ENCODE assay signal across 31 cellular contexts in the genomic region with DNA sequence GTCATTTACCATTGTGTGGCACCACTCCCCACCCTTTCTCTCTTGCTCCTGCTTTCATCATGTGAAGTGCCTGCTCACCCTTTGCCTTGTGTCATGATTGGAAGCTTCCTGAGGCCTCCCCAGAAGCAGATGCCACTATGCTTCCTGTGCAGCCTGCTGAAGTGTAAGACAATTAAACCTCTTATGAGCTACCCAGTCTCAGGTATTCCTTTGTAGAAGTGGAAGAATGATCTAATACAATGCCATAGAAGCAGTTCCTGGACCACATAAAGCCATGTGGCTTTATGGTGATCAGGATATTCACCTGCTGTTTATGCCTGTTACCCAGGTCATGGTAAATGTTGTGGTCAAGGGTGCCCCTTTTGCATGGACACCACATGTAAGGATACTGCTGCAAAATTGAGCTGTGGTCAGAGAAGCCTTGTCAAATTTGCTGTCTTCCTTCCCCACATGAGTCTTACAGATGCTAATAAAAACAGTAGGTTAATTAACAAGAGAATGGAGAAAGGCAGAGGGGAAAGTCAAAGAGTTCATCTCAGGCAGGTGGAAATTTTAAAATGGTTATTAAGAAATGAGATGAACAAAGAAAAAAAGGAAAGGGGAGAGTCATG.
"Had no signal": no experiment of that assay in that cellular context is flagged by ENCODE, and none has a peak within 500 bp of the region (broad histone marks: within the 10 kb centered on the region; RNA-seq: fewer than 3 reads in every experiment).

No MANE protein-coding gene starts in this region.

- H3K36me3 Mint-ChIP-seq: mesothelial cell of epicardium; natural killer cell treated with Interleukin-12 subunit alpha and Interleukin-12 subunit beta and Interleukin-15 and Interleukin-18, amount 100 ng/mL, for 72 hours; stimulated activated effector memory CD8-positive, alpha-beta T cell treated with anti-CD3 and anti-CD28 coated beads, Interleukin-12 subunit alpha, Interleukin-12 subunit beta, amount 100 ng/mL, for 72 hours had no signal

- H3K4me2 ChIP-seq: smooth muscle cell had no signal

- H3K4me3 ChIP-seq: esophagus squamous epithelium, lung, mucosa of descending colon, prostate gland, right atrium auricular region, smooth muscle cell, testis, tibial artery, upper lobe of left lung had no signal

- H3K9ac ChIP-seq: parathyroid adenoma had no signal

- H3K27ac ChIP-seq: esophagus squamous epithelium, neutrophil, parathyroid adenoma, prostate gland, right atrium auricular region, testis, tibial artery, upper lobe of left lung had no signal

- H3K9me3 ChIP-seq: esophagus squamous epithelium, mucosa of descending colon, neutrophil, prostate gland, right atrium auricular region, testis, tibial artery, upper lobe of left lung had no signal

- H3K9me3 Mint-ChIP-seq: effector memory CD8-positive, alpha-beta T cell; memory B cell; mesothelial cell of epicardium; natural killer cell treated with Interleukin-12 subunit alpha and Interleukin-12 subunit beta and Interleukin-15 and Interleukin-18, amount 100 ng/mL, for 72 hours; stimulated activated effector memory CD8-positive, alpha-beta T cell treated with anti-CD3 and anti-CD28 coated beads, Interleukin-12 subunit alpha, Interleukin-12 subunit beta, amount 100 ng/mL, for 72 hours had no signal

- H3K36me3 ChIP-seq: esophagus squamous epithelium, neutrophil, prostate gland, right atrium auricular region, tibial artery, upper lobe of left lung had no signal

- ATAC-seq: effector memory CD8-positive, alpha-beta T cell; left lobe of liver; mucosa of descending colon; natural killer cell treated with Interleukin-12 subunit alpha and Interleukin-12 subunit beta and Interleukin-15 and Interleukin-18, amount 100 ng/mL, for 72 hours; sciatic nerve; stimulated activated effector memory CD8-positive, alpha-beta T cell treated with anti-CD3 and anti-CD28 coated beads, Interleukin-12 subunit alpha, Interleukin-12 subunit beta, amount 100 ng/mL, for 72 hours; stimulated activated naive CD8-positive, alpha-beta T cell treated with anti-CD3 and anti-CD28 coated beads, Interleukin-15, Interleukin-2, amounts not matched to agents 100 U/mL and 50 U/mL, for 24 hours had no signal

- H2AFZ ChIP-seq: parathyroid adenoma had no signal

- DNase-seq: cerebellar nuclear complex; cortex of kidney; effector memory CD8-positive, alpha-beta T cell; erythroblast; esophagus squamous epithelium; foreskin melanocyte; glutamatergic neuron; hypothalamus; kidney; mucosa of descending colon; naive B cell; stimulated activated CD4-positive, alpha-beta T cell treated with anti-CD3 and anti-CD28 coated beads, Interleukin-2, amount 100 ng/mL, for 24 hours; stimulated activated CD4-positive, alpha-beta T cell treated with anti-CD3 and anti-CD28 coated beads, Interleukin-4, amount 100 ng/mL, for 24 hours; stimulated activated naive CD8-positive, alpha-beta T cell treated with anti-CD3 and anti-CD28 coated beads, Interleukin-15, Interleukin-2, amounts not matched to agents 100 U/mL and 50 U/mL, for 24 hours; substantia nigra; testis; tibial artery; upper lobe of left lung had no signal

- H3K79me2 ChIP-seq: parathyroid adenoma had no signal

- H3K4me1 ChIP-seq: esophagus squamous epithelium, parathyroid adenoma, prostate gland, right atrium auricular region, testis, tibial artery, upper lobe of left lung had no signal

- H3K4me3 Mint-ChIP-seq: effector memory CD8-positive, alpha-beta T cell; memory B cell; mesothelial cell of epicardium; naive B cell; natural killer cell treated with Interleukin-12 subunit alpha and Interleukin-12 subunit beta and Interleukin-15 and Interleukin-18, amount 100 ng/mL, for 72 hours; neural crest cell; stimulated activated effector memory CD8-positive, alpha-beta T cell treated with anti-CD3 and anti-CD28 coated beads, Interleukin-12 subunit alpha, Interleukin-12 subunit beta, amount 100 ng/mL, for 72 hours had no signal

- H3K4me1 Mint-ChIP-seq: mesothelial cell of epicardium; neural crest cell; stimulated activated effector memory CD8-positive, alpha-beta T cell treated with anti-CD3 and anti-CD28 coated beads, Interleukin-12 subunit alpha, Interleukin-12 subunit beta, amount 100 ng/mL, for 72 hours had no signal

- H3K27ac Mint-ChIP-seq: effector memory CD8-positive, alpha-beta T cell; memory B cell; mesothelial cell of epicardium; natural killer cell treated with Interleukin-12 subunit alpha and Interleukin-12 subunit beta and Interleukin-15 and Interleukin-18, amount 100 ng/mL, for 72 hours; stimulated activated effector memory CD8-positive, alpha-beta T cell treated with anti-CD3 and anti-CD28 coated beads, Interleukin-12 subunit alpha, Interleukin-12 subunit beta, amount 100 ng/mL, for 72 hours had no signal

- H3K27me3 ChIP-seq: esophagus squamous epithelium, neutrophil, right atrium auricular region, testis, tibial artery, upper lobe of left lung had no signal
